In genomic region chr9:110257097-110257955, GRCh38 we compare ENCODE assay signal across 8 cellular contexts. TPM values are rescaled to one million over a fixed set of nuclear protein-coding genes. Genes with fewer than 3 reads are reported as not detected.
A peak's percentile ranks its signal among the peaks of the same experiment; 100 is the strongest.
DNase-seq lines count a peak whose midpoint lies in the region; ATAC-seq, FAIRE-seq and TF ChIP-seq lines count a peak whose summit lies in the region.

No MANE protein-coding gene starts in this region.

- peak overlapping the region; percentile 22 for H4K91ac ChIP-seq in H1 (replicated peaks; ENCODE audit: insufficient read length, low read length)

- no peak overlapping the region for H2AK5ac ChIP-seq in H1 (ENCODE audit: low read depth, low read length)

- H4K8ac ChIP-seq in H1 (ENCODE audit: extremely low read depth, insufficient read depth, low read length), result peak overlapping the region; percentile 54; the same call in 1 of the 2 replicates

- peaks cover 5% of the 10 kb centered on the region; the same call in 1 of the 2 replicates for H3K79me1 ChIP-seq in H1 (ENCODE audit: low read depth, low read length)

- peaks cover 37% of the 10 kb centered on the region for H3K4me1 Mint-ChIP-seq in mesothelial cell of epicardium

- 37% methylated on average over 14 of the region's 15 CpGs for WGBS in SK-N-SH (ENCODE audit: low lambda C conversion rate)
- whole genome bisulfite sequencing in H1 (ENCODE audit: extremely low coverage in 1 of 2, insufficient coverage in 1 of 2, insufficient read length in 1 of 2, insufficient replicate concordance in 2 of 2, low coverage in 1 of 2, low lambda C conversion rate in 2 of 2, missing lambda C conversion rate in 1 of 2), 2 experiments, result 15% methylated on average over 15 of the region's 15 CpGs; no CpG with 5 or more reads in 1 of the 2 experiments
- 19 to 20% methylated on average over 15 of the region's 15 CpGs for WGBS in tibial nerve, 2 donors

- H3K4me2 ChIP-seq in SK-N-SH (peak overlapping the region; percentile 89), H1 (ENCODE audit: insufficient read depth in 1 of 2, low read depth in 2 of 2, low read length in 2 of 2) (peak overlapping the region; percentile 93 to 96)

- FAIRE-seq in H1 (lab: Jason Lieb, UNC), result no peak

- H3K4me3 Mint-ChIP-seq in mesothelial cell of epicardium, result peak overlapping the region; percentile 95

- H3K27me3 Mint-ChIP-seq in mesothelial cell of epicardium (ENCODE audit: low read depth), result peaks cover 1% of the 10 kb centered on the region

- H3K79me2 ChIP-seq in SK-N-SH (ENCODE audit: insufficient read depth) (peaks cover 39% of the 10 kb centered on the region), H1 (ENCODE audit: control insufficient read depth in 1 of 2, insufficient read depth in 2 of 2, low read length in 2 of 2) (peaks cover 29 to 38% of the 10 kb centered on the region in 2 experiments)

- POLR2A ChIA-PET in SK-N-SH (lab: Yijun Ruan, JAX) (interaction anchor here (0.7 kb wide), 1 partner anchor 122 kb away, joined by 3 read pairs; no protein-coding TSS in a partner anchor), H1 (lab: Charles Lee; ENCODE audit: partially characterized antibody) (interaction anchor here (0.6 to 4.1 kb wide), 30 partner anchors 10 to 1029 kb away, joined by 3 to 44 read pairs (median 4); partner anchors contain the start of gene C9orf152)

- no peak for DNase-seq in GM12864 (ENCODE audit: low read depth)
- no peak for DNase-seq in SK-N-SH
- no peak for DNase-seq in H1 (ENCODE audit: low read depth in 1 of 2, low spot score in 2 of 2)
- DNase-seq in mesothelial cell of epicardium (ENCODE audit: low spot score in 2 of 2, unreplicated experiment in 2 of 2), result no peak
- DNase-seq in tibial nerve (ENCODE audit: low spot score in 2 of 2), result peak in 1 of 2 donors; percentile 8
- DNase-seq in stimulated activated naive CD4-positive, alpha-beta T cell treated with Interleukin-2 at 50 U/mL for 16 hours (lab: John Stamatoyannopoulos, UW), result no peak
- no peak for DNase-seq in epidermal melanocyte (ENCODE audit: insufficient read length, low spot score)

- H3K18ac ChIP-seq in H1 (ENCODE audit: extremely low read depth, low read length), result peak overlapping the region; percentile 95; the same call in 1 of the 2 replicates

- peak overlapping the region; percentile 88 for H3K27ac Mint-ChIP-seq in mesothelial cell of epicardium

- H4K5ac ChIP-seq in H1 (ENCODE audit: insufficient read length, low read depth, low read length), result no peak overlapping the region

- H3K27ac ChIP-seq in SK-N-SH (ENCODE audit: low read depth in 2 of 2, low read length in 1 of 2) (peak overlapping the region; percentile 72 to 84), H1 (ENCODE audit: low read depth, low read length) (0 out of 2 replicates have a peak overlapping the region, but pooled peaks have one; percentile 6), tibial nerve (peak overlapping the region; percentile 89 to 97 (median 94))

- peak overlapping the region; percentile 29 for H2BK120ac ChIP-seq in H1 (replicated peaks; ENCODE audit: low read depth, low read length)

- H2AFZ ChIP-seq in SK-N-SH (ENCODE audit: low read depth), result peak overlapping the region; percentile 86
- peak overlapping the region; percentile 66 for H2AFZ ChIP-seq in H1 (ENCODE audit: low read length)

- H4K20me1 ChIP-seq in SK-N-SH (ENCODE audit: insufficient read depth) (peaks cover 27% of the 10 kb centered on the region), H1 (replicated peaks in 1 of 2; ENCODE audit: control insufficient read depth in 1 of 2, insufficient read depth in 2 of 2, low read length in 2 of 2) (peaks cover 7 to 14% of the 10 kb centered on the region in 2 experiments)

- TF ChIP-seq RAD21 in SK-N-SH (IDR thresholded peaks at IDR 0.05; ENCODE audit: low read length) (no peak), H1 (IDR thresholded peaks at IDR 0.05 in 1 of 2, conservative IDR thresholded peaks at IDR 0.05 in 1 of 2; ENCODE audit: low read depth in 2 of 2, low read length in 2 of 2) (no peak)

- H3K23ac ChIP-seq in H1 (ENCODE audit: insufficient read length), result no peak overlapping the region

- 0 out of 2 replicates have a peak overlapping the region, but pooled peaks have one; percentile 86 for H2BK20ac ChIP-seq in H1 (ENCODE audit: low read length)

- no peak for TF ChIP-seq CTCF in GM12864 (IDR thresholded peaks at IDR 0.05; ENCODE audit: low read depth, low read length, missing control alignments)
- TF ChIP-seq CTCF in SK-N-SH (IDR thresholded peaks at IDR 0.05), result no peak
- no peak for TF ChIP-seq CTCF in H1 (IDR thresholded peaks at IDR 0.05; ENCODE audit: control extremely low read depth in 1 of 3, insufficient read depth in 1 of 3, low read depth in 1 of 3, low read length in 3 of 3)
- TF ChIP-seq CTCF in mesothelial cell of epicardium (IDR thresholded peaks at IDR 0.05; ENCODE audit: unreplicated experiment), result no peak
- no peak for TF ChIP-seq CTCF in tibial nerve (IDR thresholded peaks at IDR 0.05)

- peak overlapping the region; percentile 6 for H3K4ac ChIP-seq in H1 (replicated peaks; ENCODE audit: insufficient read length, low read depth, low read length)

- no peak overlapping the region for H3K56ac ChIP-seq in H1 (replicated peaks; ENCODE audit: insufficient read length, low read depth, low read length)

- H3K9ac ChIP-seq in SK-N-SH (peak overlapping the region; percentile 82), H1 (replicated peaks in 1 of 4; ENCODE audit: extremely low read depth in 1 of 4, low read depth in 3 of 4, low read length in 3 of 4) (peak overlapping the region in 3 of 4 experiments; percentile 40 to 69 (median 51); a peak in 6 of 7 replicates)

- peak overlapping the region; percentile 2 for H2BK12ac ChIP-seq in H1 (ENCODE audit: low read depth, low read length)

- H3K36me3 Mint-ChIP-seq in mesothelial cell of epicardium, result peaks cover 1% of the 10 kb centered on the region

- no peak overlapping the region for H3K14ac ChIP-seq in H1 (ENCODE audit: insufficient read length)

- H3K9me2 ChIP-seq in SK-N-SH, result no peaks in the 10 kb centered on the region

- H3K9me3 ChIP-seq in SK-N-SH, result no peaks in the 10 kb centered on the region
- no peaks in the 10 kb centered on the region for H3K9me3 ChIP-seq in H1 (ENCODE audit: insufficient read depth in 2 of 2, low read depth in 1 of 2, low read length in 1 of 2)
- H3K9me3 ChIP-seq in tibial nerve, result no peaks in the 10 kb centered on the region

- peak; percentile 1 for ATAC-seq in HG02642 (IDR thresholded peaks at IDR 0.05; ENCODE audit: poor library complexity, unreplicated experiment)

- H3K4me1 ChIP-seq in SK-N-SH (ENCODE audit: control insufficient read depth in 1 of 2, insufficient read depth in 2 of 2, low read depth in 1 of 2, low read length in 1 of 2) (peaks cover 17 to 27% of the 10 kb centered on the region in 2 experiments; a peak in 3 of 4 replicates), H1 (replicated peaks in 1 of 4; ENCODE audit: control insufficient read depth in 3 of 4, insufficient read depth in 4 of 4, low read length in 3 of 4) (peaks cover 8 to 18% (median 10%) of the 10 kb centered on the region in 4 experiments), tibial nerve (peaks cover 0 to 27% (median 16%) of the 10 kb centered on the region in 4 donors)

- TF ChIP-seq POLR2A in H1 (IDR thresholded peaks at IDR 0.05; ENCODE audit: control extremely low read depth in 1 of 2, low read depth in 2 of 2, low read length in 2 of 2) (no peak), tibial nerve (IDR thresholded peaks at IDR 0.05) (no peak)

- TF ChIP-seq EP300 in SK-N-SH (IDR thresholded peaks at IDR 0.05; ENCODE audit: borderline replicate concordance in 1 of 2, low read depth in 1 of 2, low read length in 1 of 2) (no peak), H1 (IDR thresholded peaks at IDR 0.05; ENCODE audit: borderline replicate concordance in 1 of 2, low read depth in 2 of 2, low read length in 2 of 2) (no peak), tibial nerve (IDR thresholded peaks at IDR 0.05) (no peak)

- peak overlapping the region; percentile 90; the same call in 1 of the 2 replicates for H2BK15ac ChIP-seq in H1 (ENCODE audit: low read length)

- peaks cover 11% of the 10 kb centered on the region for H3K23me2 ChIP-seq in H1 (ENCODE audit: low read depth, low read length)

- H3F3A ChIP-seq in SK-N-SH (replicated peaks; ENCODE audit: insufficient read depth), result no peaks in the 10 kb centered on the region

- no peaks in the 10 kb centered on the region for H3K27me3 ChIP-seq in SK-N-SH (ENCODE audit: insufficient read depth)
- no peaks in the 10 kb centered on the region; a peak in 1 of 7 replicates for H3K27me3 ChIP-seq in H1 (replicated peaks in 1 of 4; ENCODE audit: control insufficient read depth in 3 of 4, extremely low read depth in 1 of 4, insufficient read depth in 3 of 4, low read length in 3 of 4)
- H3K27me3 ChIP-seq in tibial nerve, result no peaks in the 10 kb centered on the region

- H3K9me3 Mint-ChIP-seq in mesothelial cell of epicardium, result no peaks in the 10 kb centered on the region

- H3K36me3 ChIP-seq in SK-N-SH (replicated peaks in 1 of 2; ENCODE audit: control insufficient read depth in 1 of 2, insufficient read depth in 2 of 2, low read length in 1 of 2) (no peaks in the 10 kb centered on the region), H1 (ENCODE audit: control insufficient read depth in 2 of 4, insufficient read depth in 4 of 4, low read length in 3 of 4) (no peaks in the 10 kb centered on the region), tibial nerve (no peaks in the 10 kb centered on the region)

- CTCF ChIA-PET in SK-N-SH (lab: Yijun Ruan, JAX), result interaction anchor here (1.2 to 1.7 kb wide), 2 partner anchors 39 to 186 kb away, joined by 3 to 4 read pairs; no protein-coding TSS in a partner anchor
- CTCF ChIA-PET in H1 (lab: Charles Lee; ENCODE audit: partially characterized antibody), result interaction anchor here (0.6 to 4.1 kb wide), 6 partner anchors 11 to 1688 kb away, joined by 3 to 16 read pairs (median 4); no protein-coding TSS in a partner anchor

- peak overlapping the region; percentile 91 for H2BK5ac ChIP-seq in H1 (ENCODE audit: low read depth, low read length)

- H3K4me3 ChIP-seq in GM12864 (ENCODE audit: low read depth, low read length) (peak overlapping the region; percentile 72), SK-N-SH (ENCODE audit: low read depth in 2 of 2, low read length in 1 of 2) (peak overlapping the region; percentile 79 to 93), H1 (ENCODE audit: extremely low read depth in 1 of 4, insufficient read depth in 2 of 4, low read depth in 3 of 4, low read length in 4 of 4) (peak overlapping the region; percentile 82 to 94 (median 92)), tibial nerve (peak overlapping the region; percentile 70 to 99 (median 90))

RNA-seq across cellular contexts. Expression of gene TXN, which starts 1.0 kb away (rescaled TPM):
- polyA plus RNA-seq in SK-N-SH (2012; rRNA removed) (281 and 362 TPM in 2 replicates), H1 (2011; rRNA removed) (226 and 419 TPM in 2 replicates)
- polyA plus RNA-seq in SK-N-SH (2012; cell fraction: cytosol; rRNA removed), result 419 and 521 TPM in 2 replicates
- 63.0 and 92.7 TPM in 2 replicates for polyA plus RNA-seq in SK-N-SH (2012; cell fraction: nucleus; rRNA removed)
- total RNA-seq in H1 (2021; fragmentation: NEBNext Ultra II Directional; extraction: Animal tissue kit (Norgen Biotek cat#: 25700)), result 295 and 297 TPM in 2 replicates
- 341 TPM for polyA plus RNA-seq in H1 (2011; cell fraction: cytosol; rRNA removed)
- polyA plus RNA-seq in H1 (2011; cell fraction: nucleus; rRNA removed), result 70.3 TPM
- 261 to 393 TPM (median 291 TPM) in 4 replicates for polyA plus RNA-seq in H1 (2012, experiment 1 of 2)
- 311 TPM for polyA plus RNA-seq in H1 (2012, experiment 2 of 2)
- polyA plus RNA-seq in H1 (2013, experiment 1 of 2), result 681 TPM
- polyA plus RNA-seq in H1 (2013, experiment 2 of 2), result 699 TPM
- 61.3 and 75.1 TPM in 2 replicates for polyA minus RNA-seq in H1 (2011; rRNA and poly(A)+ RNA removed)
- polyA minus RNA-seq in H1 (2011; cell fraction: cytosol; rRNA and poly(A)+ RNA removed), result 39.3 TPM
- polyA minus RNA-seq in H1 (2011; cell fraction: nucleus; rRNA and poly(A)+ RNA removed), result 49.0 TPM
- total RNA-seq in mesothelial cell of epicardium (114 to 116 TPM (median 115 TPM) in 3 replicates), tibial nerve (100 to 1,000 TPM in 3 of 4 donors, 10 to 100 TPM in 1; 65.3 to 164 (median 151) TPM)

RNA-seq across cellular contexts. Expression of gene C9orf152, which starts 49.4 kb away (rescaled TPM):
- polyA plus RNA-seq in SK-N-SH (2012; rRNA removed) (not detected in 2 replicates), H1 (2011; rRNA removed) (not detected in 2 replicates)
- not detected in 2 replicates for polyA plus RNA-seq in SK-N-SH (2012; cell fraction: cytosol; rRNA removed)
- polyA plus RNA-seq in SK-N-SH (2012; cell fraction: nucleus; rRNA removed), result not detected in 2 replicates
- total RNA-seq in H1 (2021; fragmentation: NEBNext Ultra II Directional; extraction: Animal tissue kit (Norgen Biotek cat#: 25700)), result not detected in 2 replicates
- polyA plus RNA-seq in H1 (2011; cell fraction: cytosol; rRNA removed), result not detected
- polyA plus RNA-seq in H1 (2011; cell fraction: nucleus; rRNA removed), result not detected
- not detected in 4 replicates for polyA plus RNA-seq in H1 (2012, experiment 1 of 2)
- polyA plus RNA-seq in H1 (2012, experiment 2 of 2), result not detected
- not detected for polyA plus RNA-seq in H1 (2013, experiment 1 of 2)
- polyA plus RNA-seq in H1 (2013, experiment 2 of 2), result not detected
- polyA minus RNA-seq in H1 (2011; rRNA and poly(A)+ RNA removed), result not detected in 2 replicates
- polyA minus RNA-seq in H1 (2011; cell fraction: cytosol; rRNA and poly(A)+ RNA removed), result not detected
- not detected for polyA minus RNA-seq in H1 (2011; cell fraction: nucleus; rRNA and poly(A)+ RNA removed)
- total RNA-seq in mesothelial cell of epicardium (not detected in 3 replicates), tibial nerve (not detected)

Comparison
In these comparisons a context has a peak if more than half of its experiments do, and no peak if none do; other contexts are left out.
1. H3K27ac ChIP-seq: peak in every context shown above with its lines; median percentile 94 in tibial nerve; 78 in SK-N-SH; 6 in H1.